ENCODE assay signal across 11 cellular contexts in genomic region chr1:17201201-17202021, GRCh38. TPM values are rescaled to one million over a fixed set of nuclear protein-coding genes. Genes with fewer than 3 reads are reported as not detected.
A peak's percentile ranks its signal among the peaks of the same experiment; 100 is the strongest.
DNase-seq lines count a peak whose midpoint lies in the region; ATAC-seq and TF ChIP-seq lines count a peak whose summit lies in the region.
"Had no signal": no experiment of that assay in that cellular context is flagged by ENCODE, and none has a peak within 500 bp of the region (broad histone marks: within the 10 kb centered on the region; RNA-seq: fewer than 3 reads in every experiment).

No MANE protein-coding gene starts in this region.

- no peak for ATAC-seq in upper lobe of right lung
- ATAC-seq in HG03469 (IDR thresholded peaks at IDR 0.05; ENCODE audit: unreplicated experiment), result no peak
- ATAC-seq: left cardiac atrium had no signal

- peak; percentile 34 for DNase-seq in stimulated activated CD4-positive, alpha-beta T cell treated with anti-CD3 and anti-CD28 coated beads, Interleukin-15, amount 100 ng/mL, for 24 hours
- DNase-seq in stimulated activated CD4-positive, alpha-beta T cell treated with anti-CD3 and anti-CD28 coated beads, Interleukin-4, amount 100 ng/mL, for 1 hour, result no peak
- DNase-seq in activated T-cell treated with anti-CD3 and anti-CD28 coated beads, Interleukin-2, amount 50 U/mL, for 48 hours, result peak; percentile 23 to 38
- DNase-seq in left kidney (ENCODE audit: low read depth, low spot score) (peak; percentile 39), upper lobe of right lung (peak; percentile 33), HEK293T (ENCODE audit: extremely low spot score) (no peak), GM10248 (ENCODE audit: extremely low spot score) (no peak)
- DNase-seq: KG1, left cardiac atrium, SHP77 treated with DMSO at 0.1 percent for 48 hours had no signal

- TF ChIP-seq CTCF in upper lobe of right lung (IDR thresholded peaks at IDR 0.05) (no peak), GM10248 (IDR thresholded peaks at IDR 0.05; ENCODE audit: control extremely low read depth, extremely low read depth, low read depth, missing control alignments) (no peak)

- no peak overlapping the region for H3K27ac ChIP-seq in upper lobe of right lung

- intact Hi-C loops in upper lobe of right lung (cut with DNase I), result no loop called here

- no peaks in the 10 kb centered on the region for H3K4me1 ChIP-seq in upper lobe of right lung

- H3K9me3 ChIP-seq in upper lobe of right lung, result no peaks in the 10 kb centered on the region

- CTCF ChIA-PET in HEK293T (lab: Yijun Ruan, JAX), result no interaction called here
- CTCF ChIA-PET in GM10248 (lab: Yijun Ruan, JAX), result interaction anchor here (1.2 kb wide), 1 partner anchor 75 kb away, joined by 3 read pairs; no protein-coding TSS in a partner anchor

- POLR2A ChIA-PET in HEK293T (lab: Yijun Ruan, JAX), result no interaction called here
- POLR2A ChIA-PET in GM10248 (lab: Yijun Ruan, JAX), result no interaction called here

- no peak overlapping the region for H3K4me3 ChIP-seq in upper lobe of right lung

- H3K27me3 ChIP-seq in upper lobe of right lung, result no peaks in the 10 kb centered on the region

- H3K36me3 ChIP-seq in upper lobe of right lung, result no peaks in the 10 kb centered on the region

TF ChIP-seq in HEK293T, 16 proteins besides CTCF, POLR2A, EP300 and RAD21:
- TF ChIP-seq LEF1 (IDR thresholded peaks at IDR 0.05; ENCODE audit: borderline replicate concordance) (no peak), CTBP1 (IDR thresholded peaks at IDR 0.05; ENCODE audit: borderline replicate concordance) (no peak), PKNOX1 (IDR thresholded peaks at IDR 0.05) (no peak), FOXA1 (IDR thresholded peaks at IDR 0.05) (no peak), BHLHE40 (IDR thresholded peaks at IDR 0.05; ENCODE audit: borderline replicate concordance) (no peak), NFRKB (IDR thresholded peaks at IDR 0.05) (no peak), HDGF (IDR thresholded peaks at IDR 0.05; ENCODE audit: borderline replicate concordance) (no peak), ELF4 (IDR thresholded peaks at IDR 0.05) (no peak), L3MBTL2 (conservative IDR thresholded peaks at IDR 0.05) (no peak), FOXM1 (IDR thresholded peaks at IDR 0.05; ENCODE audit: borderline replicate concordance) (no peak), ZNF384 (IDR thresholded peaks at IDR 0.05) (no peak), SUZ12 (IDR thresholded peaks at IDR 0.05) (no peak), TARDBP (IDR thresholded peaks at IDR 0.05) (no peak), SP1 (IDR thresholded peaks at IDR 0.05) (no peak), ARNT (IDR thresholded peaks at IDR 0.05) (no peak)
TF ChIP-seq in HEK293T: peak in this region for 0.

RNA-seq across cellular contexts. Expression of gene PADI1, which starts 3.5 kb away (rescaled TPM):
- not detected for total RNA-seq in upper lobe of right lung
- total RNA-seq: left cardiac atrium had no signal

RNA-seq across cellular contexts. Expression of gene PADI3, which starts 47.5 kb away (rescaled TPM):
- not detected for total RNA-seq in upper lobe of right lung
- total RNA-seq: left cardiac atrium had no signal

Comparison
In these comparisons a context has a peak if more than half of its experiments do, and no peak if none do; other contexts are left out.
1. DNase-seq: peak in stimulated activated CD4-positive, alpha-beta T cell treated with anti-CD3 and anti-CD28 coated beads, Interleukin-15, amount 100 ng/mL, for 24 hours (single experiment), activated T-cell treated with anti-CD3 and anti-CD28 coated beads, Interleukin-2, amount 50 U/mL, for 48 hours (2 of 2), left kidney (single experiment) and upper lobe of right lung (single experiment); none in stimulated activated CD4-positive, alpha-beta T cell treated with anti-CD3 and anti-CD28 coated beads, Interleukin-4, amount 100 ng/mL, for 1 hour (single experiment), HEK293T (single experiment) and GM10248 (single experiment).